Comparison of ENCODE assay signal across 16 cellular contexts in the genomic region with DNA sequence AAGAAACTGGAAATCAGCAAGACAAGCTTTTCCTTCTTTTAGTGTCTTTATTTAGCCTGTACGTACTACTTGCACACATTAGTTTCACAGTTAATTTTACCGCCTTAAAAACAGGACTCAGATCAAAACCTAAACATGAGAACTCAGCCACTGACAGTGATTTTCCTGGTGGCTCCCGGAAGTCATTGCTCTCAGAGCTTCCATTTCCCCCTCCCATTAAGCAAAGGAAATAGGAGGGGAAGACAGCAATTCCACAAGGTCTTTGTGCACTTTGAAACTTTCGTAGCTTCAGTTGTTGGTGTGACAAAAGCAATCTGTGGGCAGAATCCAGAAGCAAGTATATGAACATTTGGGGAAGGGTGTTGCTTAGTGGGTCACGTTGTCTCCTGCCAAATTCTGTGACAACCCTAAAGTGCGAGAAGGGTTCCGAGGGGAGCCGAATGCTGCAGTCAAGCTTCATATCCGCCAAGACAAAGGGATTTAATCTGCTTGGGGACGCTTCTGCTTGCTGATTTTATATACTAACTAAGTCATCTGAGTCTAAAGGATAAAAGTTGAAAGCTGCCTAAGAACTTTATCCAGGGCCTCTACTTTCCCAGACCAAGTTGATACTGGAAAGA. TPM values are rescaled to one million over a fixed set of nuclear protein-coding genes. Genes with fewer than 3 reads are reported as not detected.
DNase-seq lines count a peak whose midpoint lies in the region; ATAC-seq, FAIRE-seq and TF ChIP-seq lines count a peak whose summit lies in the region.
"Had no signal": no experiment of that assay in that cellular context is flagged by ENCODE, and none has a peak within 500 bp of the region (broad histone marks: within the 10 kb centered on the region; RNA-seq: fewer than 3 reads in every experiment).

No MANE protein-coding gene starts in this region.

- peaks cover 3% of the 10 kb centered on the region for H3K36me3 Mint-ChIP-seq in activated naive CD8-positive, alpha-beta T cell treated with anti-CD3 and anti-CD28 coated beads, Interleukin-2, amount 10 ng/mL, durations not matched to agents 7 days and 5 days
- peaks cover 6% of the 10 kb centered on the region for H3K36me3 Mint-ChIP-seq in activated naive CD8-positive, alpha-beta T cell treated with anti-CD3 and anti-CD28 coated beads, Interleukin-2, amount 50 U/mL, for 24 hours (ENCODE audit: low read depth)
- H3K36me3 Mint-ChIP-seq in activated CD4-positive, alpha-beta memory T cell treated with anti-CD3 and anti-CD28 coated beads, Interleukin-2, amount 10 ng/mL, durations not matched to agents 7 days and 5 days (ENCODE audit: low read depth): peaks cover 34% of the 10 kb centered on the region
- no peaks in the 10 kb centered on the region for H3K36me3 Mint-ChIP-seq in naive thymus-derived CD8-positive, alpha-beta T cell

- H3K4me1 ChIP-seq in tibial nerve: peaks cover 7 to 92% (median 73%) of the 10 kb centered on the region in 4 donors
- H3K4me1 ChIP-seq: SJSA1 had no signal

- POLR2A ChIA-PET in activated naive CD8-positive, alpha-beta T cell treated with anti-CD3 and anti-CD28 coated beads, Interleukin-2, amount 10 ng/mL, durations not matched to agents 7 days and 5 days (lab: Charles Lee): no interaction called here
- POLR2A ChIA-PET in activated CD4-positive, alpha-beta memory T cell treated with anti-CD3 and anti-CD28 coated beads, Interleukin-2, amount 10 ng/mL, durations not matched to agents 7 days and 5 days (lab: Charles Lee): interaction anchor here (0.9 to 15.8 kb wide), 6 partner anchors 11 to 65 kb away, joined by 3 to 460 read pairs (median 164); no protein-coding TSS in a partner anchor
- POLR2A ChIA-PET in naive thymus-derived CD8-positive, alpha-beta T cell (lab: Charles Lee): interaction anchor here (0.8 to 1.6 kb wide), 5 partner anchors 10 to 43 kb away, joined by 3 to 6 read pairs (median 3); no protein-coding TSS in a partner anchor

- no peak for DNase-seq in activated naive CD8-positive, alpha-beta T cell treated with anti-CD3 and anti-CD28 coated beads, Interleukin-2, amount 10 ng/mL, durations not matched to agents 7 days and 5 days
- DNase-seq in activated naive CD8-positive, alpha-beta T cell treated with anti-CD3 and anti-CD28 coated beads, Interleukin-2, amount 50 U/mL, for 24 hours: no peak
- DNase-seq in activated CD4-positive, alpha-beta memory T cell treated with anti-CD3 and anti-CD28 coated beads, Interleukin-2, amount 10 ng/mL, durations not matched to agents 7 days and 5 days: no peak
- DNase-seq in naive thymus-derived CD8-positive, alpha-beta T cell: no peak
- DNase-seq in tibial nerve (ENCODE audit: low spot score in 2 of 2) (no peak), HTR-8/SVneo (ENCODE audit: insufficient read length, low spot score) (no peak), SKM-1 treated with dmso at 0.1 percent for 144 hours (lab: John Stamatoyannopoulos, UW; ENCODE audit: unreplicated experiment) (no peak)
- DNase-seq: DMS 273 treated with DMSO at 0.1 percent for 48 hours, IMR-90, mesendoderm, NCI-H1092 treated with DMSO at 0.1 percent for 48 hours had no signal

- H3K27ac ChIP-seq in tibial nerve: peak overlapping the region in 3 of 4 donors; percentile 41 to 97 (median 91)
- H3K27ac ChIP-seq: SJSA1 had no signal

- H3K4me3 Mint-ChIP-seq in activated naive CD8-positive, alpha-beta T cell treated with anti-CD3 and anti-CD28 coated beads, Interleukin-2, amount 10 ng/mL, durations not matched to agents 7 days and 5 days: no peak overlapping the region
- H3K4me3 Mint-ChIP-seq in activated naive CD8-positive, alpha-beta T cell treated with anti-CD3 and anti-CD28 coated beads, Interleukin-2, amount 50 U/mL, for 24 hours: no peak overlapping the region
- no peak overlapping the region for H3K4me3 Mint-ChIP-seq in activated CD4-positive, alpha-beta memory T cell treated with anti-CD3 and anti-CD28 coated beads, Interleukin-2, amount 10 ng/mL, durations not matched to agents 7 days and 5 days
- peak overlapping the region in 1 of 10 donors; percentile 7 for H3K4me3 Mint-ChIP-seq in naive thymus-derived CD8-positive, alpha-beta T cell
- H3K4me3 Mint-ChIP-seq: activated naive CD8-positive, alpha-beta T cell had no signal

- no peaks in the 10 kb centered on the region for H3K36me3 ChIP-seq in tibial nerve
- H3K36me3 ChIP-seq: SJSA1 had no signal

- TF ChIP-seq POLR2A in tibial nerve (IDR thresholded peaks at IDR 0.05): no peak

- H3K27ac Mint-ChIP-seq in activated naive CD8-positive, alpha-beta T cell treated with anti-CD3 and anti-CD28 coated beads, Interleukin-2, amount 10 ng/mL, durations not matched to agents 7 days and 5 days: peak overlapping the region; percentile 13
- no peak overlapping the region for H3K27ac Mint-ChIP-seq in activated naive CD8-positive, alpha-beta T cell treated with anti-CD3 and anti-CD28 coated beads, Interleukin-2, amount 50 U/mL, for 24 hours
- peak overlapping the region; percentile 32 for H3K27ac Mint-ChIP-seq in activated CD4-positive, alpha-beta memory T cell treated with anti-CD3 and anti-CD28 coated beads, Interleukin-2, amount 10 ng/mL, durations not matched to agents 7 days and 5 days
- H3K27ac Mint-ChIP-seq in naive thymus-derived CD8-positive, alpha-beta T cell: peak overlapping the region in 7 of 10 donors; percentile 2 to 82 (median 41)
- H3K27ac Mint-ChIP-seq: activated naive CD8-positive, alpha-beta T cell had no signal

- ATAC-seq in activated naive CD8-positive, alpha-beta T cell treated with anti-CD3 and anti-CD28 coated beads, Interleukin-2, amount 10 ng/mL, durations not matched to agents 7 days and 5 days (ENCODE audit: low read depth): no peak
- no peak for ATAC-seq in activated naive CD8-positive, alpha-beta T cell treated with anti-CD3 and anti-CD28 coated beads, Interleukin-2, amount 50 U/mL, for 24 hours
- ATAC-seq in naive thymus-derived CD8-positive, alpha-beta T cell: no peak
- no peak for ATAC-seq in HG02938 (IDR thresholded peaks at IDR 0.05; ENCODE audit: unreplicated experiment)

- no peaks in the 10 kb centered on the region for H3K27me3 Mint-ChIP-seq in activated naive CD8-positive, alpha-beta T cell treated with anti-CD3 and anti-CD28 coated beads, Interleukin-2, amount 10 ng/mL, durations not matched to agents 7 days and 5 days
- peaks cover 4% of the 10 kb centered on the region for H3K27me3 Mint-ChIP-seq in activated naive CD8-positive, alpha-beta T cell treated with anti-CD3 and anti-CD28 coated beads, Interleukin-2, amount 50 U/mL, for 24 hours
- H3K27me3 Mint-ChIP-seq in activated CD4-positive, alpha-beta memory T cell treated with anti-CD3 and anti-CD28 coated beads, Interleukin-2, amount 10 ng/mL, durations not matched to agents 7 days and 5 days: no peaks in the 10 kb centered on the region
- H3K27me3 Mint-ChIP-seq in naive thymus-derived CD8-positive, alpha-beta T cell: no peaks in the 10 kb centered on the region
- H3K27me3 Mint-ChIP-seq: activated naive CD8-positive, alpha-beta T cell had no signal

- H3K4me3 ChIP-seq in tibial nerve: no peak overlapping the region
- H3K4me3 ChIP-seq: SJSA1 had no signal

- no peak for FAIRE-seq in HTR-8/SVneo (lab: Jason Lieb, UNC)
- FAIRE-seq: endometrium, frontal cortex had no signal

- no peaks in the 10 kb centered on the region for H3K27me3 ChIP-seq in tibial nerve
- H3K27me3 ChIP-seq: SJSA1 had no signal

- no peak for TF ChIP-seq EP300 in tibial nerve (IDR thresholded peaks at IDR 0.05)

- no peaks in the 10 kb centered on the region for H3K9me3 ChIP-seq in tibial nerve
- H3K9me3 ChIP-seq: SJSA1 had no signal

- CTCF ChIA-PET in activated CD4-positive, alpha-beta memory T cell treated with anti-CD3 and anti-CD28 coated beads, Interleukin-2, amount 10 ng/mL, durations not matched to agents 7 days and 5 days (lab: Charles Lee): interaction anchor here (1.2 to 13.0 kb wide), 4 partner anchors 9 to 55 kb away, joined by 3 to 164 read pairs (median 83); no protein-coding TSS in a partner anchor

- no peaks in the 10 kb centered on the region for H3K9me3 Mint-ChIP-seq in activated naive CD8-positive, alpha-beta T cell treated with anti-CD3 and anti-CD28 coated beads, Interleukin-2, amount 10 ng/mL, durations not matched to agents 7 days and 5 days
- no peaks in the 10 kb centered on the region for H3K9me3 Mint-ChIP-seq in activated naive CD8-positive, alpha-beta T cell treated with anti-CD3 and anti-CD28 coated beads, Interleukin-2, amount 50 U/mL, for 24 hours
- H3K9me3 Mint-ChIP-seq in activated CD4-positive, alpha-beta memory T cell treated with anti-CD3 and anti-CD28 coated beads, Interleukin-2, amount 10 ng/mL, durations not matched to agents 7 days and 5 days: no peaks in the 10 kb centered on the region
- no peaks in the 10 kb centered on the region for H3K9me3 Mint-ChIP-seq in naive thymus-derived CD8-positive, alpha-beta T cell

- peaks cover 31% of the 10 kb centered on the region for H3K4me1 Mint-ChIP-seq in activated naive CD8-positive, alpha-beta T cell treated with anti-CD3 and anti-CD28 coated beads, Interleukin-2, amount 10 ng/mL, durations not matched to agents 7 days and 5 days
- H3K4me1 Mint-ChIP-seq in activated naive CD8-positive, alpha-beta T cell treated with anti-CD3 and anti-CD28 coated beads, Interleukin-2, amount 50 U/mL, for 24 hours: peaks cover 90% of the 10 kb centered on the region
- peaks cover 87% of the 10 kb centered on the region for H3K4me1 Mint-ChIP-seq in activated CD4-positive, alpha-beta memory T cell treated with anti-CD3 and anti-CD28 coated beads, Interleukin-2, amount 10 ng/mL, durations not matched to agents 7 days and 5 days
- peaks cover 41 to 93% (median 83%) of the 10 kb centered on the region in 4 donors for H3K4me1 Mint-ChIP-seq in naive thymus-derived CD8-positive, alpha-beta T cell

- no peak for TF ChIP-seq CTCF in tibial nerve (IDR thresholded peaks at IDR 0.05)

- WGBS in tibial nerve, 2 donors: 43 to 52% methylated on average over 10 of the region's 10 CpGs

RNA-seq across cellular contexts. Expression of gene FAM53B, which starts 30.4 kb away (rescaled TPM):
- 10 to 100 TPM; 29.8 to 33.0 TPM for total RNA-seq in activated naive CD8-positive, alpha-beta T cell treated with anti-CD3 and anti-CD28 coated beads, Interleukin-2, amount 10 ng/mL, durations not matched to agents 7 days and 5 days
- total RNA-seq in activated CD4-positive, alpha-beta memory T cell treated with anti-CD3 and anti-CD28 coated beads, Interleukin-2, amount 10 ng/mL, durations not matched to agents 7 days and 5 days: 10 to 100 TPM; 44.9 to 46.6 TPM
- 10 to 100 TPM; 22.2 to 23.2 TPM for total RNA-seq in naive thymus-derived CD8-positive, alpha-beta T cell
- polyA plus RNA-seq in naive thymus-derived CD8-positive, alpha-beta T cell: 10 to 100 TPM in 2 of 3 donors, 1 to 10 TPM in 1; 2.4 to 15.1 (median 11.9) TPM
- total RNA-seq in tibial nerve: 10 to 100 TPM; 60.8 to 84.8 (median 78.8) TPM
